11 cellular contexts compared by ENCODE assay signal in the genomic region with DNA sequence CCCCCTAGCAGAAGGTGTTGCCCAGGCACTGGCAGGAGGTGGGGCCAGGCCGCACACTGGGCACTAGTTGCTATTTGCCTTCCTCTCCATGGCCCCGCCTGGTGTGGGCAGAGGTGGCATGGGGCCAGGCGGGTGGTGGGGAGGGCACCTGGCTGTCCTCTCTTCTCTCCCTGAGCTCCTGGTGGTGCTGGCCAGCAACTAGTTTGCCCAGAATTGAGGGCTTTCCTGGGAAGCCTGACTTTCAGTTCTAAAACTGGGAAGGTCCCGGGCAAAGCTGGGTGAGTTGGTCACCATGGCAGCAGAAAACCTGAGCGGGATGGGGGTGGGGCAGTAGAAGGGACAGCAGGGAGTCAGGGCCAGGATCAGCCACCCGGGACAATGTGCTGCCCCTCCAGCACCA. TPM values are rescaled to one million over a fixed set of nuclear protein-coding genes. Genes with fewer than 3 reads are reported as not detected.
DNase-seq lines count a peak whose midpoint lies in the region; ATAC-seq and TF ChIP-seq lines count a peak whose summit lies in the region.
"Had no signal": no experiment of that assay in that cellular context is flagged by ENCODE, and none has a peak within 500 bp of the region (broad histone marks: within the 10 kb centered on the region; RNA-seq: fewer than 3 reads in every experiment).

No MANE protein-coding gene starts in this region.

- H3K4me3 Mint-ChIP-seq in endodermal cell (no peak overlapping the region), osteocyte (ENCODE audit: unreplicated experiment) (no peak overlapping the region)
- H3K4me3 Mint-ChIP-seq: stimulated activated naive B cell treated with anti-CD40 and anti-IgM and Interleukin-4, amounts not matched to agents 10 μg/mL and 1 μg/mL and 100 μg/mL, for 72 hours had no signal

- H3K27me3 Mint-ChIP-seq in endodermal cell (ENCODE audit: insufficient read depth) = peaks cover 1% of the 10 kb centered on the region
- H3K27me3 Mint-ChIP-seq in osteocyte (ENCODE audit: unreplicated experiment) = peaks cover 6% of the 10 kb centered on the region
- H3K27me3 Mint-ChIP-seq: stimulated activated naive B cell treated with anti-CD40 and anti-IgM and Interleukin-4, amounts not matched to agents 10 μg/mL and 1 μg/mL and 100 μg/mL, for 72 hours had no signal

- peaks cover 5% of the 10 kb centered on the region for H3K4me1 Mint-ChIP-seq in endodermal cell
- H3K4me1 Mint-ChIP-seq in osteocyte (ENCODE audit: unreplicated experiment) = peaks cover 20% of the 10 kb centered on the region

- TF ChIP-seq CTCF in endodermal cell (conservative IDR thresholded peaks at IDR 0.05) (no peak), osteocyte (IDR thresholded peaks at IDR 0.05) (no peak)

- peak overlapping the region; percentile 96 for H3K27ac ChIP-seq in rectal smooth muscle tissue (ENCODE audit: low read depth, low read length)
- no peak overlapping the region for H3K27ac ChIP-seq in endodermal cell (ENCODE audit: low read depth, low read length)
- H3K27ac ChIP-seq: parathyroid adenoma had no signal

- no peaks in the 10 kb centered on the region for H3K27me3 ChIP-seq in rectal smooth muscle tissue (ENCODE audit: control insufficient read depth, insufficient read depth, low read length)
- H3K27me3 ChIP-seq in endodermal cell (ENCODE audit: control insufficient read depth, insufficient read depth, low read length, poor library complexity, severe bottlenecking) = no peaks in the 10 kb centered on the region

- H3K36me3 ChIP-seq in rectal smooth muscle tissue (ENCODE audit: control insufficient read depth, insufficient read depth, low read length) = no peaks in the 10 kb centered on the region
- H3K36me3 ChIP-seq in endodermal cell (ENCODE audit: control insufficient read depth, insufficient read depth, low read length) = no peaks in the 10 kb centered on the region

- H3K9me3 Mint-ChIP-seq in endodermal cell (peaks cover 4% of the 10 kb centered on the region), osteocyte (ENCODE audit: unreplicated experiment) (peaks cover 6% of the 10 kb centered on the region)

- no peak for ATAC-seq in esophagus mucosa
- no peak for ATAC-seq in HG02981 (IDR thresholded peaks at IDR 0.05; ENCODE audit: unreplicated experiment)
- ATAC-seq: stimulated activated naive B cell treated with anti-CD40 and anti-IgM and Interleukin-4, amounts not matched to agents 10 μg/mL and 1 μg/mL and 100 μg/mL, for 72 hours had no signal

- no peaks in the 10 kb centered on the region for H3K36me3 Mint-ChIP-seq in endodermal cell (ENCODE audit: low read depth)
- H3K36me3 Mint-ChIP-seq in osteocyte (ENCODE audit: unreplicated experiment) = no peaks in the 10 kb centered on the region

- WGBS in endodermal cell (ENCODE audit: insufficient coverage in 1 of 2, insufficient read length in 1 of 2), 2 experiments = 61 to 74% methylated on average over 2 to 6 of the region's 6 CpGs

- H3K9ac ChIP-seq in rectal smooth muscle tissue (ENCODE audit: low read length) (no peak overlapping the region), endodermal cell (ENCODE audit: extremely low read depth, low read length, poor library complexity, severe bottlenecking) (no peak overlapping the region)
- H3K9ac ChIP-seq: parathyroid adenoma had no signal

- intact Hi-C loops in cardiac septum (cut with DNase I) = no loop called here

- H3K4me1 ChIP-seq in rectal smooth muscle tissue (ENCODE audit: control insufficient read depth, insufficient read depth, low read length) (peaks cover 69% of the 10 kb centered on the region), endodermal cell (ENCODE audit: control insufficient read depth, insufficient read depth, low read length) (no peaks in the 10 kb centered on the region)
- H3K4me1 ChIP-seq: parathyroid adenoma had no signal

- H3K27ac Mint-ChIP-seq in endodermal cell (no peak overlapping the region), osteocyte (ENCODE audit: unreplicated experiment) (no peak overlapping the region)
- H3K27ac Mint-ChIP-seq: stimulated activated naive B cell treated with anti-CD40 and anti-IgM and Interleukin-4, amounts not matched to agents 10 μg/mL and 1 μg/mL and 100 μg/mL, for 72 hours had no signal

- DNase-seq in Daoy (ENCODE audit: low read depth) (peak; percentile 20), NCI-H69 (lab: John Stamatoyannopoulos, UW) (peak; percentile 84), cardiac septum (ENCODE audit: low spot score) (peak; percentile 88), endodermal cell (no peak), osteocyte (ENCODE audit: extremely low spot score, unreplicated experiment) (no peak)
- DNase-seq: activated gamma-delta T cell; stimulated activated naive B cell treated with anti-CD40 and anti-IgM and Interleukin-4, amounts not matched to agents 10 μg/mL and 1 μg/mL and 100 μg/mL, for 72 hours had no signal

- H3K4me3 ChIP-seq in rectal smooth muscle tissue (ENCODE audit: low read length) (no peak overlapping the region), endodermal cell (ENCODE audit: low read length) (no peak overlapping the region)

- H3K9me3 ChIP-seq in endodermal cell (ENCODE audit: control insufficient read depth, low read length) = no peaks in the 10 kb centered on the region

RNA-seq across cellular contexts. Expression of a gene that starts 48.2 kb away (rescaled TPM):
- total RNA-seq in Daoy (2014; rRNA removed; shearing (Covaris generic)) = 14.6 and 15.7 TPM in 2 replicates
- total RNA-seq in cardiac septum (63.1 TPM), esophagus mucosa (12.3 TPM), endodermal cell (10 to 100 TPM; 29.0 to 30.2 TPM), osteocyte (17.8 and 18.8 TPM in 2 replicates)
- polyA plus RNA-seq in endodermal cell (2013, experiment 1 of 2) = 58.7 TPM
- polyA plus RNA-seq in endodermal cell (2013, experiment 2 of 2) = 59.5 TPM

Comparison
In these comparisons a context has a peak if more than half of its experiments do, and no peak if none do; other contexts are left out.
1. DNase-seq: peak in Daoy (single experiment), NCI-H69 (single experiment) and cardiac septum (single experiment); none in endodermal cell (single experiment) and osteocyte (single experiment).